ENCODE assay signal across 24 cellular contexts in genomic region chr6:52411911-52412310, GRCh38.
"Had no signal": no experiment of that assay in that cellular context is flagged by ENCODE, and none has a peak within 500 bp of the region (broad histone marks: within the 10 kb centered on the region; RNA-seq: fewer than 3 reads in every experiment).

No MANE protein-coding gene starts in this region.

- H3K4me3 ChIP-seq: K562, SJSA1, SK-N-MC had no signal

- ATAC-seq: HepG2, K562 had no signal

- H3K27me3 ChIP-seq: SJSA1 had no signal

- H3K27ac ChIP-seq: KMS-11, SJSA1, SK-N-MC had no signal

- H3K4me3 Mint-ChIP-seq: IgD-negative memory B cell had no signal

- H3K9me3 Mint-ChIP-seq: IgD-negative memory B cell had no signal

- H3K9me3 ChIP-seq: SJSA1 had no signal

- DNase-seq: Kasumi-1, MM.1S, NCI-H1092 treated with DMSO at 0.1 percent for 48 hours, NCI-H1436, NCI-H187, NCI-H2029, NCI-H2081 treated with DMSO at 0.1 percent for 48 hours, NCI-H2171, NCI-H226, NCI-H446, NCI-H510A, NCI-H524 treated with DMSO at 0.1 percent for 48 hours, NCI-H69, NCI-H774, Right ventricle myocardium superior, RPMI8226, SIG-M5 had no signal

- FAIRE-seq: HepG2, K562, RCC 7860 had no signal

- H3K36me3 Mint-ChIP-seq: IgD-negative memory B cell had no signal

- H3K27ac Mint-ChIP-seq: IgD-negative memory B cell had no signal

- H3K9ac ChIP-seq: KMS-11 had no signal

- H3K27me3 Mint-ChIP-seq: IgD-negative memory B cell had no signal

- H3K36me3 ChIP-seq: SJSA1 had no signal
